ENCODE assay signal across 23 cellular contexts in the genomic region with DNA sequence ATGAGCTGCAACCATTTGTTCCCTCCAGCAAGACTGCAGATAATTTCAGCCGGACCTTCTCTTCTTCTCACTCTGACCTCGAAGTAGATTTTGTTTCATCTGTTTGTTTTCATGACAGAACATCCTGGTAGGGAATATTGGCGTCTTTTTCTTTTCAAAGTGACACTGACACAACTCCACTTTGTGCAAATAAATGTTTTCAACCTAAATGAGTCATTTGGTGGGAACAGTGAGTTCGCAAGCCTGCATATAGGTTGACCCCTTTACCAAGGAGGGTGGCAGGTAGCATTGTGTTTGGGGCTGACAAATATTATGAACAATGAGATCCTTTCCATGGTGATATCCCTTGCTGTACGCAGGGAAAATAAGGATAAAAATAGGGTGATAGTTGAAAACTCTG. TPM values are rescaled to one million over a fixed set of nuclear protein-coding genes. Genes with fewer than 3 reads are reported as not detected.
DNase-seq lines count a peak whose midpoint lies in the region; ATAC-seq, FAIRE-seq and TF ChIP-seq lines count a peak whose summit lies in the region.
"Had no signal": no experiment of that assay in that cellular context is flagged by ENCODE, and none has a peak within 500 bp of the region (broad histone marks: within the 10 kb centered on the region; RNA-seq: fewer than 3 reads in every experiment).

No MANE protein-coding gene starts in this region.

- H3K36me3 Mint-ChIP-seq in stimulated activated memory B cell treated with anti-CD40 and anti-IgM and Interleukin-4, amounts not matched to agents 10 μg/mL and 1 μg/mL and 100 μg/mL, for 72 hours: no peaks in the 10 kb centered on the region
- H3K36me3 Mint-ChIP-seq in activated T-cell treated with anti-CD3 and anti-CD28 coated beads, Interleukin-2, amount 50 U/mL, for 24 hours (ENCODE audit: low read depth): no peaks in the 10 kb centered on the region
- H3K36me3 Mint-ChIP-seq: CD4-positive, alpha-beta memory T cell; mesothelial cell of epicardium; natural killer cell treated with Interleukin-12 subunit alpha and Interleukin-12 subunit beta and Interleukin-15 and Interleukin-18, amount 100 ng/mL, for 72 hours had no signal

- TF ChIP-seq CTCF in liver (IDR thresholded peaks at IDR 0.05; ENCODE audit: low read depth, low read length, missing input control) (no peak), GM20000 (IDR thresholded peaks at IDR 0.05; ENCODE audit: extremely low read depth, missing control alignments) (no peak)

- H3K36me3 ChIP-seq in adipocyte (ENCODE audit: control insufficient read depth, insufficient read depth, low read length, severe bottlenecking): no peaks in the 10 kb centered on the region
- H3K36me3 ChIP-seq in liver (ENCODE audit: control insufficient read depth in 4 of 4, insufficient read depth in 3 of 4, low read depth in 1 of 4, low read length in 3 of 4): no peaks in the 10 kb centered on the region

- DNase-seq in GM12891 (ENCODE audit: insufficient read length, low spot score) (no peak), adipocyte (ENCODE audit: low read depth) (no peak), GM20000 (ENCODE audit: low spot score) (no peak), hypothalamus (lab: John Stamatoyannopoulos, UW) (no peak), superior temporal gyrus (ENCODE audit: extremely low spot score) (no peak)
- DNase-seq in activated T-cell treated with anti-CD3 and anti-CD28 coated beads, Interleukin-2, amount 50 U/mL, for 24 hours: no peak
- DNase-seq: activated CD4-positive, alpha-beta T cell treated with anti-CD3 and anti-CD28 coated beads, Interleukin-2, amount 10 ng/mL, durations not matched to agents 24 days and 14 days; CD4-positive, alpha-beta memory T cell; foreskin fibroblast; GF-D8; NCI-H1436; NCI-H2171; NCI-H69; stimulated activated CD4-positive, alpha-beta T cell treated with anti-CD3 and anti-CD28 coated beads, Interleukin-4, amount 100 ng/mL, for 24 hours; stimulated activated naive CD8-positive, alpha-beta T cell treated with anti-CD3 and anti-CD28 coated beads, Interleukin-15, amount 100 ng/mL, for 72 hours had no signal

- FAIRE-seq in GM12891 (lab: Jason Lieb, UNC): peak; percentile 5
- FAIRE-seq: H54 had no signal

- H3K4me3 Mint-ChIP-seq in stimulated activated memory B cell treated with anti-CD40 and anti-IgM and Interleukin-4, amounts not matched to agents 10 μg/mL and 1 μg/mL and 100 μg/mL, for 72 hours: no peak overlapping the region
- no peak overlapping the region for H3K4me3 Mint-ChIP-seq in activated T-cell treated with anti-CD3 and anti-CD28 coated beads, Interleukin-2, amount 50 U/mL, for 24 hours
- H3K4me3 Mint-ChIP-seq: activated CD4-positive, alpha-beta T cell treated with anti-CD3 and anti-CD28 coated beads, Interleukin-2, amount 10 ng/mL, durations not matched to agents 24 days and 14 days; CD4-positive, alpha-beta memory T cell; dendritic cell treated with granulocyte-macrophage colony-stimulating factor and Interleukin-4, amounts not matched to agents 40 ng/mL and 50 ng/mL, for 4 days; mesothelial cell of epicardium; natural killer cell treated with Interleukin-12 subunit alpha and Interleukin-12 subunit beta and Interleukin-15 and Interleukin-18, amount 100 ng/mL, for 72 hours; stimulated activated naive CD8-positive, alpha-beta T cell treated with anti-CD3 and anti-CD28 coated beads, Interleukin-15, amount 100 ng/mL, for 72 hours had no signal

- H3K4me1 Mint-ChIP-seq in stimulated activated memory B cell treated with anti-CD40 and anti-IgM and Interleukin-4, amounts not matched to agents 10 μg/mL and 1 μg/mL and 100 μg/mL, for 72 hours: peaks cover 11% of the 10 kb centered on the region
- H3K4me1 Mint-ChIP-seq in activated T-cell treated with anti-CD3 and anti-CD28 coated beads, Interleukin-2, amount 50 U/mL, for 24 hours (ENCODE audit: low read depth): no peaks in the 10 kb centered on the region
- H3K4me1 Mint-ChIP-seq: activated CD4-positive, alpha-beta T cell treated with anti-CD3 and anti-CD28 coated beads, Interleukin-2, amount 10 ng/mL, durations not matched to agents 24 days and 14 days; CD4-positive, alpha-beta memory T cell; mesothelial cell of epicardium had no signal

- H3K9ac ChIP-seq in adipocyte (ENCODE audit: low read length) (peak overlapping the region; percentile 13), liver (ENCODE audit: low read depth in 1 of 2, low read length in 2 of 2) (peak overlapping the region in 1 of 2 donors; percentile 53)

- peak overlapping the region; percentile 41 for H3K27ac Mint-ChIP-seq in stimulated activated memory B cell treated with anti-CD40 and anti-IgM and Interleukin-4, amounts not matched to agents 10 μg/mL and 1 μg/mL and 100 μg/mL, for 72 hours
- no peak overlapping the region for H3K27ac Mint-ChIP-seq in activated T-cell treated with anti-CD3 and anti-CD28 coated beads, Interleukin-2, amount 50 U/mL, for 24 hours
- H3K27ac Mint-ChIP-seq: activated CD4-positive, alpha-beta T cell treated with anti-CD3 and anti-CD28 coated beads, Interleukin-2, amount 10 ng/mL, durations not matched to agents 24 days and 14 days; CD4-positive, alpha-beta memory T cell; dendritic cell treated with granulocyte-macrophage colony-stimulating factor and Interleukin-4, amounts not matched to agents 40 ng/mL and 50 ng/mL, for 4 days; mesothelial cell of epicardium; natural killer cell treated with Interleukin-12 subunit alpha and Interleukin-12 subunit beta and Interleukin-15 and Interleukin-18, amount 100 ng/mL, for 72 hours; stimulated activated naive CD8-positive, alpha-beta T cell treated with anti-CD3 and anti-CD28 coated beads, Interleukin-15, amount 100 ng/mL, for 72 hours had no signal

- no peaks in the 10 kb centered on the region for H3K9me3 Mint-ChIP-seq in stimulated activated memory B cell treated with anti-CD40 and anti-IgM and Interleukin-4, amounts not matched to agents 10 μg/mL and 1 μg/mL and 100 μg/mL, for 72 hours
- no peaks in the 10 kb centered on the region for H3K9me3 Mint-ChIP-seq in activated T-cell treated with anti-CD3 and anti-CD28 coated beads, Interleukin-2, amount 50 U/mL, for 24 hours
- H3K9me3 Mint-ChIP-seq: dendritic cell treated with granulocyte-macrophage colony-stimulating factor and Interleukin-4, amounts not matched to agents 40 ng/mL and 50 ng/mL, for 4 days; mesothelial cell of epicardium; natural killer cell treated with Interleukin-12 subunit alpha and Interleukin-12 subunit beta and Interleukin-15 and Interleukin-18, amount 100 ng/mL, for 72 hours; stimulated activated naive CD8-positive, alpha-beta T cell treated with anti-CD3 and anti-CD28 coated beads, Interleukin-15, amount 100 ng/mL, for 72 hours had no signal

- ATAC-seq in stimulated activated memory B cell treated with anti-CD40 and anti-IgM and Interleukin-4, amounts not matched to agents 10 μg/mL and 1 μg/mL and 100 μg/mL, for 72 hours: no peak
- ATAC-seq: natural killer cell treated with Interleukin-12 subunit alpha and Interleukin-12 subunit beta and Interleukin-15 and Interleukin-18, amount 100 ng/mL, for 72 hours; stimulated activated naive CD8-positive, alpha-beta T cell treated with anti-CD3 and anti-CD28 coated beads, Interleukin-15, amount 100 ng/mL, for 72 hours had no signal

- H3K9me3 ChIP-seq in adipocyte (ENCODE audit: control insufficient read depth, low read length) (no peaks in the 10 kb centered on the region), liver (ENCODE audit: control insufficient read depth in 4 of 4, low read length in 3 of 4) (no peaks in the 10 kb centered on the region)

- TF ChIP-seq RAD21 in liver (IDR thresholded peaks at IDR 0.05): no peak

- 56% methylated on average over 5 of the region's 5 CpGs for WGBS in liver

- H3K27me3 ChIP-seq in adipocyte (replicated peaks; ENCODE audit: control insufficient read depth, insufficient read depth, low read length) (no peaks in the 10 kb centered on the region), liver (ENCODE audit: control insufficient read depth in 4 of 4, insufficient read depth in 4 of 4, low read length in 3 of 4) (no peaks in the 10 kb centered on the region)

- no peak overlapping the region for H3K4me3 ChIP-seq in adipocyte (ENCODE audit: low read length)
- H3K4me3 ChIP-seq in liver (ENCODE audit: low read depth in 1 of 3, low read length in 3 of 3): no peak overlapping the region
- H3K4me3 ChIP-seq: smooth muscle cell had no signal

- H3K27ac ChIP-seq in liver (ENCODE audit: low read depth in 1 of 2, low read length in 2 of 2): peak overlapping the region; percentile 65 to 68
- H3K27ac ChIP-seq: HL-60 had no signal

- TF ChIP-seq POLR2A in GM12891 (IDR thresholded peaks at IDR 0.05; ENCODE audit: low read depth, low read length): no peak

- no peaks in the 10 kb centered on the region for H3K27me3 Mint-ChIP-seq in stimulated activated memory B cell treated with anti-CD40 and anti-IgM and Interleukin-4, amounts not matched to agents 10 μg/mL and 1 μg/mL and 100 μg/mL, for 72 hours
- no peaks in the 10 kb centered on the region for H3K27me3 Mint-ChIP-seq in activated T-cell treated with anti-CD3 and anti-CD28 coated beads, Interleukin-2, amount 50 U/mL, for 24 hours
- H3K27me3 Mint-ChIP-seq: activated CD4-positive, alpha-beta T cell treated with anti-CD3 and anti-CD28 coated beads, Interleukin-2, amount 10 ng/mL, durations not matched to agents 24 days and 14 days; CD4-positive, alpha-beta memory T cell; dendritic cell treated with granulocyte-macrophage colony-stimulating factor and Interleukin-4, amounts not matched to agents 40 ng/mL and 50 ng/mL, for 4 days; natural killer cell treated with Interleukin-12 subunit alpha and Interleukin-12 subunit beta and Interleukin-15 and Interleukin-18, amount 100 ng/mL, for 72 hours; stimulated activated naive CD8-positive, alpha-beta T cell treated with anti-CD3 and anti-CD28 coated beads, Interleukin-15, amount 100 ng/mL, for 72 hours had no signal

- H3K4me1 ChIP-seq in adipocyte (ENCODE audit: control insufficient read depth, insufficient read depth, low read length) (peaks cover 39% of the 10 kb centered on the region), liver (ENCODE audit: control insufficient read depth in 4 of 4, insufficient read depth in 4 of 4, low read length in 3 of 4) (peaks cover 1 to 17% (median 14%) of the 10 kb centered on the region in 4 donors)

TF ChIP-seq in GM12891, 5 proteins besides CTCF, POLR2A, EP300 and RAD21 (continues in another document):
- TF ChIP-seq SPI1 (IDR thresholded peaks at IDR 0.05; ENCODE audit: low read depth, low read length) (no peak), POU2F2 (IDR thresholded peaks at IDR 0.05; ENCODE audit: low read depth, low read length) (no peak), TAF1 (IDR thresholded peaks at IDR 0.05; ENCODE audit: low read depth, low read length) (no peak), PAX5 (IDR thresholded peaks at IDR 0.05; ENCODE audit: insufficient read depth, low read length, severe bottlenecking) (no peak)

TF ChIP-seq in liver, 16 proteins besides CTCF, POLR2A, EP300 and RAD21 (continues in another document):
- TF ChIP-seq HNF4A (conservative IDR thresholded peaks at IDR 0.05) (no peak), HNF4G (IDR thresholded peaks at IDR 0.05) (no peak), YY1 (IDR thresholded peaks at IDR 0.05) (no peak), RXRA (IDR thresholded peaks at IDR 0.05) (no peak), SP1 (IDR thresholded peaks at IDR 0.05) (no peak), EGR1 (IDR thresholded peaks at IDR 0.05; ENCODE audit: low read depth in 2 of 2) (no peak)

RNA-seq across cellular contexts. Expression of gene LARGE1, which starts 55.0 kb away (rescaled TPM):
- 10.1 TPM for polyA plus RNA-seq in GM12891 (2012; ENCODE audit: low read depth, missing spikeins)
- total RNA-seq in liver: 10 to 100 TPM in 1 of 2 donors, 1 to 10 TPM in 1; 4.7 to 14.1 TPM
- 1 to 10 TPM; 2.3 to 6.7 TPM for polyA plus RNA-seq in liver
